In the genomic region with DNA sequence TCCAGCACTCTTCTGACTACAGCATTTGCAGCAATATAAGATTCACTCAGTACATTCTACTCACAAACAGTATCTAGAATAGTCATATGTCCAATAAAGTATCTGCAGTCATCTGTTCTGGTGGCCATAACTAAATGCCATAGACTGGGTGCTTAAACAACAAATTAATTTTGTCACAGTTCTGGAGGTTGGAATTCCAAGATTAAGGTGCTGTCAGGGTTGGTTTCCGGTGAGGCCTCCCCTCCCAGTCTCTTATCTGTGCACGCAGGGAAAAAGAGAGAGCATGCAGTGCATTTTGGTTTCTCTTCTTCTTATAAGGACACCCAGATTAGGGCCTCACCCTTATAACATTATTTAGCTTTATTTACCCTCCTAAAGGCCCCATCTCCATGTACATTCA, we compare ENCODE assay signal across 17 cellular contexts.
"Had no signal": no experiment of that assay in that cellular context is flagged by ENCODE, and none has a peak within 500 bp of the region (broad histone marks: within the 10 kb centered on the region; RNA-seq: fewer than 3 reads in every experiment).

No MANE protein-coding gene starts in this region.

- DNase-seq: colonic mucosa; cortex of kidney; effector CD8-positive, alpha-beta T cell; effector memory CD8-positive, alpha-beta T cell; endodermal cell; foreskin keratinocyte; heart left ventricle; hypothalamus; immature natural killer cell; left cardiac atrium; left lung; left ventricle myocardium superior; lower lobe of right lung; mesenchymal stem cell; mucosa of descending colon; naive B cell; naive thymus-derived CD8-positive, alpha-beta T cell had no signal
